In genomic region chr12:8026282-8026637, GRCh38 we compare ENCODE assay signal across 7 cellular contexts. TPM values are rescaled to one million over a fixed set of nuclear protein-coding genes. Genes with fewer than 3 reads are reported as not detected.
DNase-seq lines count a peak whose midpoint lies in the region; ATAC-seq and TF ChIP-seq lines count a peak whose summit lies in the region.

No MANE protein-coding gene starts in this region.

- H3K27me3 ChIP-seq in HCT116 (ENCODE audit: insufficient read depth, low read length), result no peaks in the 10 kb centered on the region
- H3K27me3 ChIP-seq in OCI-LY3 (ENCODE audit: low read depth, low read length), result peaks cover 6% of the 10 kb centered on the region

- peak overlapping the region; percentile 99 for H3K27ac Mint-ChIP-seq in nephron progenitor cell

- no peak overlapping the region for H2AFZ ChIP-seq in HCT116 (ENCODE audit: low read depth, low read length, poor library complexity, severe bottlenecking)
- peak overlapping the region; percentile 81 for H2AFZ ChIP-seq in OCI-LY3 (ENCODE audit: low read depth, low read length)

- H3K9ac ChIP-seq in HCT116 (ENCODE audit: low read length), result peak overlapping the region; percentile 80
- H3K9ac ChIP-seq in OCI-LY3 (ENCODE audit: low read length), result peak overlapping the region; percentile 95

- no peaks in the 10 kb centered on the region for H3K36me3 ChIP-seq in HCT116 (ENCODE audit: control insufficient read depth in 1 of 2, insufficient read depth in 2 of 2, low read length in 2 of 2)
- no peaks in the 10 kb centered on the region for H3K36me3 ChIP-seq in OCI-LY3 (replicated peaks; ENCODE audit: low read depth, low read length)

- peak overlapping the region; percentile 97 for H3K27ac ChIP-seq in HCT116 (ENCODE audit: low read depth, low read length)
- H3K27ac ChIP-seq in OCI-LY3 (ENCODE audit: low read length), result peak overlapping the region; percentile 84

- H3K9me2 ChIP-seq in HCT116 (ENCODE audit: insufficient read depth), result no peaks in the 10 kb centered on the region

- H3K9me3 Mint-ChIP-seq in nephron progenitor cell, result no peaks in the 10 kb centered on the region

- ATAC-seq in GM18517 (IDR thresholded peaks at IDR 0.05; ENCODE audit: unreplicated experiment) (peak; percentile 10), HCT116 (peak; percentile 43)

- BruUV-seq in HCT116 (replicated peaks; lab: Mats Ljungman, UMichigan), result TSS peak; percentile 92

- no peak for TF ChIP-seq CTCF in HCT116 (IDR thresholded peaks at IDR 0.05 in 2 of 3, conservative IDR thresholded peaks at IDR 0.05 in 1 of 3; ENCODE audit: borderline replicate concordance in 1 of 3, insufficient read depth in 1 of 3, low read depth in 2 of 3, low read length in 2 of 3)
- TF ChIP-seq CTCF in OCI-LY3 (IDR thresholded peaks at IDR 0.05; ENCODE audit: low read depth, low read length), result no peak
- TF ChIP-seq CTCF in nephron progenitor cell (IDR thresholded peaks at IDR 0.05), result no peak

- TF ChIP-seq POLR2A in HCT116 (IDR thresholded peaks at IDR 0.05; ENCODE audit: borderline replicate concordance, extremely low read depth, insufficient read depth, insufficient read length), result no peak

- intact Hi-C loops in HCT116 (cut with micrococcal nuclease), result loop anchor here (5.0 kb wide), 1 partner anchor 56 kb away; the partner anchor contains the start of gene NECAP1

- POLR2A ChIA-PET in HCT116 (lab: Charles Lee), result no interaction called here

- RAD21 ChIA-PET in HCT116 (lab: Charles Lee; ENCODE audit: low non-redundant PET in 1 of 2, low total read pairs in 2 of 2, uncharacterized antibody in 2 of 2, unreplicated experiment in 2 of 2), result no interaction called here

- H3K79me2 ChIP-seq in HCT116 (ENCODE audit: insufficient read depth, low read length) (no peaks in the 10 kb centered on the region), OCI-LY3 (ENCODE audit: low read length) (no peaks in the 10 kb centered on the region)

- CTCF ChIA-PET in HCT116 (lab: Charles Lee), result no interaction called here

- H3K9me3 ChIP-seq in HCT116 (ENCODE audit: control insufficient read depth in 1 of 2, insufficient read depth in 1 of 2, low read depth in 1 of 2, low read length in 2 of 2) (no peaks in the 10 kb centered on the region), OCI-LY3 (ENCODE audit: insufficient read depth, low read length) (no peaks in the 10 kb centered on the region)

- peak overlapping the region; percentile 88 for H3K4me3 Mint-ChIP-seq in nephron progenitor cell

- H3K4me1 ChIP-seq in HCT116 (ENCODE audit: control insufficient read depth in 1 of 2, insufficient read depth in 2 of 2, low read length in 2 of 2) (peaks cover 5 to 22% of the 10 kb centered on the region in 2 experiments; a peak in 3 of 4 replicates), OCI-LY3 (ENCODE audit: low read length) (no peaks in the 10 kb centered on the region)

- no peaks in the 10 kb centered on the region for H4K20me1 ChIP-seq in HCT116 (ENCODE audit: insufficient read depth)
- no peaks in the 10 kb centered on the region for H4K20me1 ChIP-seq in OCI-LY3 (ENCODE audit: insufficient read depth, low read length)

- H3K36me3 Mint-ChIP-seq in nephron progenitor cell (ENCODE audit: low read depth), result no peaks in the 10 kb centered on the region

- H3K4me3 ChIP-seq in HCT116 (replicated peaks in 1 of 2; ENCODE audit: low read depth in 1 of 2, low read length in 2 of 2), result peak overlapping the region; percentile 61 to 62
- H3K4me3 ChIP-seq in OCI-LY3 (ENCODE audit: low read length), result peak overlapping the region; percentile 93

- peaks cover 18% of the 10 kb centered on the region for H3K4me1 Mint-ChIP-seq in nephron progenitor cell

- peaks cover 16% of the 10 kb centered on the region for H3K27me3 Mint-ChIP-seq in nephron progenitor cell (ENCODE audit: low read depth, poor library complexity)

- DNase-seq in HCT116 (ENCODE audit: low read depth, low spot score) (no peak), epidermal melanocyte (ENCODE audit: insufficient read length, low spot score) (peak; percentile 61), nephron progenitor cell (no peak), SHP77 treated with DMSO at 0.1 percent for 48 hours (lab: John Stamatoyannopoulos, UW) (no peak), activated gamma-delta T cell treated with Interleukin-2 at 50 U/mL for 16 hours (no peak)

- H3K4me2 ChIP-seq in HCT116 (ENCODE audit: low read length), result peak overlapping the region; percentile 84
- peak overlapping the region; percentile 88 for H3K4me2 ChIP-seq in OCI-LY3 (ENCODE audit: low read length)

- TF ChIP-seq RAD21 in HCT116 (IDR thresholded peaks at IDR 0.05; ENCODE audit: low read depth), result no peak

TF ChIP-seq in HCT116, 20 proteins besides CTCF, POLR2A, EP300 and RAD21 (continues in another document):
- peak; percentile 45; the same call in 1 of the 2 replicates for TF ChIP-seq CBX3 (IDR thresholded peaks at IDR 0.05; ENCODE audit: low read depth)
- TF ChIP-seq ZFX (IDR thresholded peaks at IDR 0.05), result no peak
- peak; percentile 70 for TF ChIP-seq POLR2AphosphoS5 (IDR thresholded peaks at IDR 0.05; ENCODE audit: low read depth, low read length)
- 0 out of 2 replicates have a peak, but pooled peaks have one; percentile 39 for TF ChIP-seq MAX (IDR thresholded peaks at IDR 0.05)
- TF ChIP-seq ZNF274 (IDR thresholded peaks at IDR 0.05; ENCODE audit: low read depth, low read length), result no peak
- peak; percentile 32; the same call in 1 of the 2 replicates for TF ChIP-seq JUND (IDR thresholded peaks at IDR 0.05)
- TF ChIP-seq ELF1 (IDR thresholded peaks at IDR 0.05; ENCODE audit: borderline replicate concordance, low read depth), result no peak; the same call in 1 of the 2 replicates
- TF ChIP-seq EZH2phosphoT487 (IDR thresholded peaks at IDR 0.05; ENCODE audit: borderline replicate concordance), result no peak
- no peak for TF ChIP-seq ZBTB33 (IDR thresholded peaks at IDR 0.05; ENCODE audit: extremely low read depth, insufficient replicate concordance, low read length)
- TF ChIP-seq SIN3A (IDR thresholded peaks at IDR 0.05; ENCODE audit: low read depth), result peak; percentile 21
- no peak; the same call in 1 of the 2 replicates for TF ChIP-seq SRF (IDR thresholded peaks at IDR 0.05; ENCODE audit: low read depth)
- TF ChIP-seq ATF3 (IDR thresholded peaks at IDR 0.05), result no peak
- no peak; the same call in 1 of the 2 replicates for TF ChIP-seq EGR1 (IDR thresholded peaks at IDR 0.05; ENCODE audit: low read depth)
- no peak for TF ChIP-seq FOSL1 (IDR thresholded peaks at IDR 0.05; ENCODE audit: low read depth)
- no peak for TF ChIP-seq TCF7L2 (IDR thresholded peaks at IDR 0.05; ENCODE audit: borderline replicate concordance, extremely low read depth, insufficient read depth, insufficient read length)
- no peak for TF ChIP-seq YY1 (IDR thresholded peaks at IDR 0.05; ENCODE audit: extremely low read depth, insufficient replicate concordance, low read depth, low read length)
- no peak for TF ChIP-seq REST (IDR thresholded peaks at IDR 0.05; ENCODE audit: low read depth)
- TF ChIP-seq CEBPB (IDR thresholded peaks at IDR 0.05; ENCODE audit: low read depth), result 0 out of 2 replicates have a peak, but pooled peaks have one; percentile 44

RNA-seq across cellular contexts. Expression of gene FOXJ2, which starts 6.3 kb away (rescaled TPM):
- 20.3 TPM for total RNA-seq in HCT116 (2021; ENCODE audit: unreplicated experiment)
- polyA plus RNA-seq in HCT116 (2012), result 17.7 and 17.9 TPM in 2 replicates

RNA-seq across cellular contexts. Expression of gene C3AR1, which starts 39.9 kb away (rescaled TPM):
- total RNA-seq in HCT116 (2021; ENCODE audit: unreplicated experiment), result not detected
- 0.04 and 0.24 TPM in 2 replicates for polyA plus RNA-seq in HCT116 (2012)

RNA-seq across cellular contexts. Expression of gene NECAP1, which starts 55.8 kb away (rescaled TPM):
- 35.7 TPM for total RNA-seq in HCT116 (2021; ENCODE audit: unreplicated experiment)
- 22.0 and 27.1 TPM in 2 replicates for polyA plus RNA-seq in HCT116 (2012)
